1 cellular context compared by ENCODE assay signal in genomic region chr17:61144876-61145564, GRCh38.
A peak's percentile ranks its signal among the peaks of the same experiment; 100 is the strongest.
TF ChIP-seq lines count a peak whose summit lies in the region.

No MANE protein-coding gene starts in this region.

TF ChIP-seq in K562, 482 proteins besides CTCF, POLR2A, EP300 and RAD21 (continued from another document and continues in another):
- TF ChIP-seq BRF2 (IDR thresholded peaks at IDR 0.05; ENCODE audit: borderline replicate concordance, insufficient read depth, insufficient read length) (no peak), PCBP2 (IDR thresholded peaks at IDR 0.05; ENCODE audit: low read depth, low read length, poor library complexity, severe bottlenecking) (no peak), ZFX (CRISPR knock-in tag; IDR thresholded peaks at IDR 0.05) (peak; percentile 50), ZNF740 (CRISPR knock-in tag; IDR thresholded peaks at IDR 0.05) (no peak), ZNF740 (tag; IDR thresholded peaks at IDR 0.05) (no peak), DPF2 (IDR thresholded peaks at IDR 0.05) (peak; percentile 39; the same call in 1 of the 2 replicates), ZNF24 (IDR thresholded peaks at IDR 0.05) (0 out of 2 replicates have a peak, but pooled peaks have one; percentile 7), RBFOX2 (IDR thresholded peaks at IDR 0.05; ENCODE audit: low read depth, low read length) (no peak), THAP12 (CRISPR knock-in tag; IDR thresholded peaks at IDR 0.05) (no peak), POLR2AphosphoS2 (IDR thresholded peaks at IDR 0.05; ENCODE audit: low read length) (no peak), ARID3A (IDR thresholded peaks at IDR 0.05; ENCODE audit: borderline replicate concordance, low read depth, low read length) (0 out of 2 replicates have a peak, but pooled peaks have one; percentile 12), WHSC1 (IDR thresholded peaks at IDR 0.05; ENCODE audit: low read length) (no peak), E4F1 (CRISPR knock-in tag; IDR thresholded peaks at IDR 0.05; ENCODE audit: borderline replicate concordance) (no peak), NR0B1 (IDR thresholded peaks at IDR 0.05; ENCODE audit: partially characterized antibody) (no peak), ZNF766 (CRISPR knock-in tag; conservative IDR thresholded peaks at IDR 0.05) (no peak), ARID1B (IDR thresholded peaks at IDR 0.05) (peak; percentile 77), RBBP5 (IDR thresholded peaks at IDR 0.05; ENCODE audit: borderline replicate concordance, insufficient read depth, low read length, poor library complexity, severe bottlenecking) (peak; percentile 53), ZNF449 (CRISPR knock-in tag; IDR thresholded peaks at IDR 0.05) (no peak), HDAC6 (IDR thresholded peaks at IDR 0.05; ENCODE audit: low read depth, low read length) (no peak), NFYB (IDR thresholded peaks at IDR 0.05; ENCODE audit: extremely low read depth, insufficient read length) (no peak), ZNF76 (CRISPR knock-in tag; IDR thresholded peaks at IDR 0.05; ENCODE audit: borderline replicate concordance) (no peak), HSF4 (CRISPR knock-in tag; IDR thresholded peaks at IDR 0.05; ENCODE audit: borderline replicate concordance) (no peak), MAFF (IDR thresholded peaks at IDR 0.05; ENCODE audit: low read length) (no peak), NFIC (IDR thresholded peaks at IDR 0.05) (no peak), ZBTB11 (CRISPR knock-in tag; IDR thresholded peaks at IDR 0.05) (no peak), SFPQ (IDR thresholded peaks at IDR 0.05; ENCODE audit: low read depth, low read length) (no peak), PTTG1 (tag; IDR thresholded peaks at IDR 0.05; ENCODE audit: low read depth) (no peak), SOX6 (IDR thresholded peaks at IDR 0.05) (peak; percentile 51; the same call in 1 of the 2 replicates), HDAC3 (IDR thresholded peaks at IDR 0.05; ENCODE audit: borderline replicate concordance, partially characterized antibody) (no peak), ESRRB (CRISPR knock-in tag; IDR thresholded peaks at IDR 0.05; ENCODE audit: borderline replicate concordance) (no peak), HNRNPUL1 (IDR thresholded peaks at IDR 0.05; ENCODE audit: low read length) (no peak), ZNF639 (CRISPR knock-in tag; conservative IDR thresholded peaks at IDR 0.05 in 1 of 2, IDR thresholded peaks at IDR 0.05 in 1 of 2) (peak in 1 of 2 experiments; percentile 54; a peak in 1 of 4 replicates), PRDM10 (IDR thresholded peaks at IDR 0.05; ENCODE audit: partially characterized antibody) (no peak)
